ENCODE assay signal across 23 cellular contexts in genomic region chr5:68749648-68750047, GRCh38.
DNase-seq lines count a peak whose midpoint lies in the region; ATAC-seq and TF ChIP-seq lines count a peak whose summit lies in the region.
"Had no signal": no experiment of that assay in that cellular context is flagged by ENCODE, and none has a peak within 500 bp of the region (broad histone marks: within the 10 kb centered on the region; RNA-seq: fewer than 3 reads in every experiment).

No MANE protein-coding gene starts in this region.

- no peaks in the 10 kb centered on the region for H3K9me2 ChIP-seq in PC-3 (replicated peaks; ENCODE audit: low read length)

- H3K9ac ChIP-seq in PC-3 (ENCODE audit: low read length), result no peak overlapping the region

- BruUV-seq in PC-3 (replicated peaks; lab: Mats Ljungman, UMichigan) (no TSS peak), Caco-2 (replicated peaks; lab: Mats Ljungman, UMichigan) (no TSS peak)

- H3F3A ChIP-seq in PC-3 (ENCODE audit: low read length, unreplicated experiment), result no peaks in the 10 kb centered on the region

- H3K4me1 ChIP-seq in PC-3 (ENCODE audit: insufficient read depth, low read length) (no peaks in the 10 kb centered on the region), Caco-2 (0 out of 2 replicates have a peak, but pooled peaks cover 3% of the 10 kb centered on the region)
- H3K4me1 ChIP-seq: colonic mucosa, transverse colon had no signal

- no peaks in the 10 kb centered on the region for H3K9me3 Mint-ChIP-seq in Caco-2 (ENCODE audit: unreplicated experiment)
- H3K9me3 Mint-ChIP-seq: effector memory CD8-positive, alpha-beta T cell; memory B cell had no signal

- H3K27ac ChIP-seq in PC-3 (ENCODE audit: low read length) (no peak overlapping the region), epithelial cell of prostate (no peak overlapping the region)
- H3K27ac ChIP-seq: A549, colonic mucosa, stomach, transverse colon had no signal

- H3K27ac Mint-ChIP-seq in Caco-2 (ENCODE audit: unreplicated experiment), result no peak overlapping the region
- H3K27ac Mint-ChIP-seq: activated CD4-positive, alpha-beta memory T cell treated with anti-CD3 and anti-CD28 coated beads, Interleukin-2, amount 10 ng/mL, durations not matched to agents 7 days and 5 days; effector memory CD8-positive, alpha-beta T cell; memory B cell had no signal

- peaks cover 1% of the 10 kb centered on the region for H3K27me3 Mint-ChIP-seq in Caco-2 (ENCODE audit: insufficient read depth, unreplicated experiment)

- no peak overlapping the region for H2AFZ ChIP-seq in PC-3 (ENCODE audit: low read length)

- no peaks in the 10 kb centered on the region for H3K36me3 Mint-ChIP-seq in Caco-2 (ENCODE audit: insufficient read depth, unreplicated experiment)
- H3K36me3 Mint-ChIP-seq: memory B cell had no signal

- H3K4me2 ChIP-seq in PC-3 (ENCODE audit: low read length), result no peak overlapping the region
- H3K4me2 ChIP-seq: A549 had no signal

- no peak overlapping the region for H3K4me3 Mint-ChIP-seq in Caco-2 (ENCODE audit: unreplicated experiment)
- H3K4me3 Mint-ChIP-seq: activated CD4-positive, alpha-beta memory T cell treated with anti-CD3 and anti-CD28 coated beads, Interleukin-2, amount 10 ng/mL, durations not matched to agents 7 days and 5 days; effector memory CD8-positive, alpha-beta T cell; memory B cell had no signal

- H3K36me3 ChIP-seq in PC-3 (ENCODE audit: low read depth, low read length) (no peaks in the 10 kb centered on the region), Caco-2 (ENCODE audit: control insufficient read depth, insufficient read depth, low read length) (no peaks in the 10 kb centered on the region)
- H3K36me3 ChIP-seq: colonic mucosa, stomach, transverse colon had no signal

- no peaks in the 10 kb centered on the region for H3K4me1 Mint-ChIP-seq in Caco-2 (ENCODE audit: low read depth, unreplicated experiment)
- H3K4me1 Mint-ChIP-seq: memory B cell had no signal

- CTCF ChIA-PET in AG04449 (lab: Yijun Ruan, JAX) (no interaction called here), PC-3 (lab: Charles Lee) (no interaction called here), Caco-2 (lab: Charles Lee) (no interaction called here)

- DNase-seq in AG04449 (ENCODE audit: low read depth, low spot score) (peak; percentile 12), KG1 (lab: John Stamatoyannopoulos, UW) (peak; percentile 18), PC-3 (peak; percentile 8), epithelial cell of prostate (ENCODE audit: low read depth, low spot score) (peak; percentile 3), Caco-2 (no peak), SHP77 treated with DMSO at 0.1 percent for 48 hours (lab: John Stamatoyannopoulos, UW) (no peak)
- DNase-seq: activated CD4-positive, alpha-beta memory T cell treated with anti-CD3 and anti-CD28 coated beads, Interleukin-2, amount 10 ng/mL, durations not matched to agents 7 days and 5 days; C1 segment of cervical spinal cord; Calu3; colonic mucosa; effector memory CD8-positive, alpha-beta T cell; HCEC 1CT; NCI-H146; NCI-H524; occipital lobe; stomach; T-helper 9 cell; transverse colon had no signal

- H3K27me3 ChIP-seq in PC-3 (ENCODE audit: low read length), result peaks cover 16% of the 10 kb centered on the region; the same call in 1 of the 2 replicates
- H3K27me3 ChIP-seq in Caco-2 (replicated peaks; ENCODE audit: control insufficient read depth, insufficient read depth, low read length), result no peaks in the 10 kb centered on the region
- H3K27me3 ChIP-seq: colonic mucosa, stomach, transverse colon had no signal

- POLR2A ChIA-PET in AG04449 (lab: Yijun Ruan, JAX), result no interaction called here
- POLR2A ChIA-PET in PC-3 (lab: Charles Lee; ENCODE audit: unreplicated experiment), result no interaction called here
- POLR2A ChIA-PET in Caco-2 (lab: Charles Lee), result no interaction called here

- no peaks in the 10 kb centered on the region for H3K79me2 ChIP-seq in PC-3 (ENCODE audit: low read length)

- H4K20me1 ChIP-seq in PC-3 (ENCODE audit: low read length), result no peaks in the 10 kb centered on the region

- ATAC-seq in PC-3 (no peak), GM21447 (IDR thresholded peaks at IDR 0.05; ENCODE audit: unreplicated experiment) (no peak), HG03469 (IDR thresholded peaks at IDR 0.05; ENCODE audit: unreplicated experiment) (no peak)
- ATAC-seq: A549; activated CD4-positive, CD25-positive, alpha-beta regulatory T cell treated with anti-CD3 and anti-CD28 coated beads, Interleukin-2, amount 50 U/mL, for 24 hours; effector memory CD8-positive, alpha-beta T cell had no signal

- no peak for TF ChIP-seq CTCF in AG04449 (IDR thresholded peaks at IDR 0.05; ENCODE audit: insufficient read depth, low read length, missing control alignments)
- TF ChIP-seq CTCF in PC-3 (conservative IDR thresholded peaks at IDR 0.05; ENCODE audit: low read depth, low read length), result no peak
- no peak for TF ChIP-seq CTCF in Caco-2 (IDR thresholded peaks at IDR 0.05; ENCODE audit: insufficient read depth in 1 of 2, low read depth in 1 of 2, low read length in 1 of 2, severe bottlenecking in 1 of 2, unreplicated experiment in 1 of 2)

- no peak overlapping the region for H3K4me3 ChIP-seq in AG04449 (ENCODE audit: low read depth, low read length)
- H3K4me3 ChIP-seq in PC-3 (ENCODE audit: low read length), result no peak overlapping the region
- H3K4me3 ChIP-seq in Caco-2 (ENCODE audit: low read depth, low read length), result no peak overlapping the region
- H3K4me3 ChIP-seq: A549, colonic mucosa, stomach, transverse colon had no signal

- no peaks in the 10 kb centered on the region for H3K9me3 ChIP-seq in PC-3 (ENCODE audit: low read length)
- H3K9me3 ChIP-seq in Caco-2, result no peaks in the 10 kb centered on the region
- H3K9me3 ChIP-seq: A549, colonic mucosa, stomach, transverse colon had no signal

- intact Hi-C loops in PC-3 (cut with micrococcal nuclease) (no loop called here), Caco-2 (cut with micrococcal nuclease; ENCODE audit: unreplicated experiment) (loop anchor here (10.0 kb wide), 1 partner anchor 465 kb away; no protein-coding TSS in a partner anchor)

Comparison
In these comparisons a context has a peak if more than half of its experiments do, and no peak if none do; other contexts are left out.
1. DNase-seq: peak in AG04449 (single experiment), KG1 (single experiment), PC-3 (single experiment) and epithelial cell of prostate (single experiment); none in Caco-2 (0 of 2) and SHP77 treated with DMSO at 0.1 percent for 48 hours (single experiment).